Comparison of ENCODE assay signal across 22 cellular contexts in genomic region chr4:188697217-188697616, GRCh38.
DNase-seq lines count a peak whose midpoint lies in the region; ATAC-seq and TF ChIP-seq lines count a peak whose summit lies in the region.
"Had no signal": no experiment of that assay in that cellular context is flagged by ENCODE, and none has a peak within 500 bp of the region (broad histone marks: within the 10 kb centered on the region; RNA-seq: fewer than 3 reads in every experiment).

No MANE protein-coding gene starts in this region.

- H3K4me3 ChIP-seq in HCT116 (replicated peaks in 1 of 2; ENCODE audit: low read depth in 1 of 2, low read length in 2 of 2): no peak overlapping the region
- H3K4me3 ChIP-seq: A549; BLaER1 treated with 17β-estradiol and CSF1 and Interleukin-3, amounts not matched to agents 10 nM and 100 nM; GM12878; GM23338; HAP-1 had no signal

- H3K27ac Mint-ChIP-seq in activated CD8-positive, alpha-beta memory T cell treated with anti-CD3 and anti-CD28 coated beads, Interleukin-2, amount 10 ng/mL, durations not matched to agents 7 days and 5 days: no peak overlapping the region
- H3K27ac Mint-ChIP-seq: CD14-positive monocyte; CD4-positive, alpha-beta T cell; CD8-positive, alpha-beta memory T cell; GM23338 had no signal

- H2AFZ ChIP-seq in HCT116 (ENCODE audit: low read depth, low read length, poor library complexity, severe bottlenecking): no peak overlapping the region
- H2AFZ ChIP-seq: GM23338 had no signal

- no peaks in the 10 kb centered on the region for H3K36me3 Mint-ChIP-seq in activated CD8-positive, alpha-beta memory T cell treated with anti-CD3 and anti-CD28 coated beads, Interleukin-2, amount 10 ng/mL, durations not matched to agents 7 days and 5 days
- H3K36me3 Mint-ChIP-seq: CD14-positive monocyte; CD8-positive, alpha-beta memory T cell had no signal

- H4K20me1 ChIP-seq in HCT116 (ENCODE audit: insufficient read depth): no peaks in the 10 kb centered on the region
- H4K20me1 ChIP-seq: BLaER1 treated with 17β-estradiol and CSF1 and Interleukin-3, amounts not matched to agents 10 nM and 100 nM had no signal

- H3K4me3 Mint-ChIP-seq in activated CD8-positive, alpha-beta memory T cell treated with anti-CD3 and anti-CD28 coated beads, Interleukin-2, amount 10 ng/mL, durations not matched to agents 7 days and 5 days: no peak overlapping the region
- H3K4me3 Mint-ChIP-seq: CD14-positive monocyte; CD4-positive, alpha-beta T cell; CD8-positive, alpha-beta memory T cell; GM23338 had no signal

- BruUV-seq in HCT116 (replicated peaks; lab: Mats Ljungman, UMichigan): no TSS peak

- H3K4me1 Mint-ChIP-seq in activated CD8-positive, alpha-beta memory T cell treated with anti-CD3 and anti-CD28 coated beads, Interleukin-2, amount 10 ng/mL, durations not matched to agents 7 days and 5 days: no peaks in the 10 kb centered on the region
- H3K4me1 Mint-ChIP-seq: CD14-positive monocyte; CD8-positive, alpha-beta memory T cell; GM23338 had no signal

- H3K27ac ChIP-seq in HCT116 (ENCODE audit: low read depth, low read length) (no peak overlapping the region), RWPE1 (no peak overlapping the region)
- H3K27ac ChIP-seq: A549; BLaER1 treated with 17β-estradiol and CSF1 and Interleukin-3, amounts not matched to agents 10 nM and 100 nM had no signal

- H3K9me3 Mint-ChIP-seq in activated CD8-positive, alpha-beta memory T cell treated with anti-CD3 and anti-CD28 coated beads, Interleukin-2, amount 10 ng/mL, durations not matched to agents 7 days and 5 days (ENCODE audit: low read depth): peaks cover 7% of the 10 kb centered on the region
- H3K9me3 Mint-ChIP-seq: GM23338 had no signal

- CTCF ChIA-PET in HCT116 (lab: Charles Lee): no interaction called here
- CTCF ChIA-PET in activated CD8-positive, alpha-beta memory T cell treated with anti-CD3 and anti-CD28 coated beads, Interleukin-2, amount 10 ng/mL, durations not matched to agents 7 days and 5 days (lab: Charles Lee): no interaction called here
- CTCF ChIA-PET in RWPE1 (lab: Yijun Ruan, JAX): no interaction called here

- no peaks in the 10 kb centered on the region for H3K9me2 ChIP-seq in HCT116 (ENCODE audit: insufficient read depth)

- RAD21 ChIA-PET in HCT116 (lab: Charles Lee; ENCODE audit: low non-redundant PET in 1 of 2, low total read pairs in 2 of 2, uncharacterized antibody in 2 of 2, unreplicated experiment in 2 of 2): no interaction called here

- H3K27me3 ChIP-seq in HCT116 (ENCODE audit: insufficient read depth, low read length): no peaks in the 10 kb centered on the region
- H3K27me3 ChIP-seq: BE2C; BLaER1 treated with 17β-estradiol and CSF1 and Interleukin-3, amounts not matched to agents 10 nM and 100 nM had no signal

- TF ChIP-seq EP300 in Ishikawa (IDR thresholded peaks at IDR 0.05; ENCODE audit: borderline replicate concordance): no peak

- no peaks in the 10 kb centered on the region for H3K27me3 Mint-ChIP-seq in activated CD8-positive, alpha-beta memory T cell treated with anti-CD3 and anti-CD28 coated beads, Interleukin-2, amount 10 ng/mL, durations not matched to agents 7 days and 5 days
- H3K27me3 Mint-ChIP-seq: CD4-positive, alpha-beta T cell had no signal

- no peaks in the 10 kb centered on the region for H3K36me3 ChIP-seq in HCT116 (ENCODE audit: control insufficient read depth in 1 of 2, insufficient read depth in 2 of 2, low read length in 2 of 2)
- H3K36me3 ChIP-seq: BE2C; BLaER1 treated with 17β-estradiol and CSF1 and Interleukin-3, amounts not matched to agents 10 nM and 100 nM; HAP-1 had no signal

- no peak for TF ChIP-seq RAD21 in HCT116 (IDR thresholded peaks at IDR 0.05; ENCODE audit: low read depth)
- no peak for TF ChIP-seq RAD21 in Ishikawa (IDR thresholded peaks at IDR 0.05; ENCODE audit: low read depth)

- H3K79me2 ChIP-seq in HCT116 (ENCODE audit: insufficient read depth, low read length): no peaks in the 10 kb centered on the region

- no peak overlapping the region for H3K9ac ChIP-seq in HCT116 (ENCODE audit: low read length)
- H3K9ac ChIP-seq: BLaER1 treated with 17β-estradiol and CSF1 and Interleukin-3, amounts not matched to agents 10 nM and 100 nM had no signal

- no peaks in the 10 kb centered on the region for H3K4me1 ChIP-seq in HCT116 (ENCODE audit: control insufficient read depth in 1 of 2, insufficient read depth in 2 of 2, low read length in 2 of 2)
- H3K4me1 ChIP-seq: A549; BE2C; BLaER1 treated with 17β-estradiol and CSF1 and Interleukin-3, amounts not matched to agents 10 nM and 100 nM; HAP-1 had no signal

- intact Hi-C loops in HCT116 (cut with micrococcal nuclease): no loop called here

- TF ChIP-seq CTCF in HCT116 (IDR thresholded peaks at IDR 0.05 in 2 of 3, conservative IDR thresholded peaks at IDR 0.05 in 1 of 3; ENCODE audit: borderline replicate concordance in 1 of 3, insufficient read depth in 1 of 3, low read depth in 2 of 3, low read length in 2 of 3) (no peak), RWPE1 (conservative IDR thresholded peaks at IDR 0.05; ENCODE audit: low read depth) (no peak)

- POLR2A ChIA-PET in HCT116 (lab: Charles Lee): no interaction called here
- POLR2A ChIA-PET in RWPE1 (lab: Yijun Ruan, JAX; ENCODE audit: low non-redundant PET): no interaction called here

- DNase-seq in HCT116 (ENCODE audit: low read depth, low spot score) (no peak), amniotic epithelial cell (ENCODE audit: low read depth) (peak; percentile 1), RWPE1 (ENCODE audit: low spot score) (no peak)
- no peak for DNase-seq in stimulated activated naive CD4-positive, alpha-beta T cell treated with Interleukin-2 at 50 U/mL for 16 hours (lab: John Stamatoyannopoulos, UW)
- DNase-seq in activated CD8-positive, alpha-beta memory T cell treated with anti-CD3 and anti-CD28 coated beads, Interleukin-2, amount 10 ng/mL, durations not matched to agents 7 days and 5 days: no peak
- DNase-seq: 8988T; ACHN; AML-193; BE2C; CD4-positive, alpha-beta T cell; CD8-positive, alpha-beta memory T cell; DMS 273 treated with DMSO at 0.1 percent for 48 hours; DMS79; EL; GDM1 had no signal

- H3K9me3 ChIP-seq in HCT116 (ENCODE audit: control insufficient read depth in 1 of 2, insufficient read depth in 1 of 2, low read depth in 1 of 2, low read length in 2 of 2): no peaks in the 10 kb centered on the region
- H3K9me3 ChIP-seq: A549, BE2C, HAP-1 had no signal

- H3K4me2 ChIP-seq in HCT116 (ENCODE audit: low read length): no peak overlapping the region
- H3K4me2 ChIP-seq: A549; BLaER1 treated with 17β-estradiol and CSF1 and Interleukin-3, amounts not matched to agents 10 nM and 100 nM; GM23338 had no signal

- no peak for ATAC-seq in HCT116
- ATAC-seq in activated CD8-positive, alpha-beta memory T cell treated with anti-CD3 and anti-CD28 coated beads, Interleukin-2, amount 10 ng/mL, durations not matched to agents 7 days and 5 days: no peak
- ATAC-seq: A549, GM12878, GM23338 had no signal

- no peak for TF ChIP-seq POLR2A in HCT116 (IDR thresholded peaks at IDR 0.05; ENCODE audit: borderline replicate concordance, extremely low read depth, insufficient read depth, insufficient read length)

TF ChIP-seq in HCT116, 20 proteins besides CTCF, POLR2A, EP300 and RAD21:
- TF ChIP-seq EZH2 (IDR thresholded peaks at IDR 0.05): no peak
- peak; percentile 52 for TF ChIP-seq CEBPB (IDR thresholded peaks at IDR 0.05; ENCODE audit: low read depth)

TF ChIP-seq in Ishikawa, 13 proteins besides CTCF, POLR2A, EP300 and RAD21:
- TF ChIP-seq CEBPB (IDR thresholded peaks at IDR 0.05) (0 out of 2 replicates have a peak, but pooled peaks have one; percentile 14), CREB1 (IDR thresholded peaks at IDR 0.05; ENCODE audit: low read depth) (no peak)
